12 cellular contexts compared by ENCODE assay signal in genomic region chr7:134618756-134619530, GRCh38. TPM values are rescaled to one million over a fixed set of nuclear protein-coding genes. Genes with fewer than 3 reads are reported as not detected.
DNase-seq lines count a peak whose midpoint lies in the region; ATAC-seq and TF ChIP-seq lines count a peak whose summit lies in the region.
"Had no signal": no experiment of that assay in that cellular context is flagged by ENCODE, and none has a peak within 500 bp of the region (broad histone marks: within the 10 kb centered on the region; RNA-seq: fewer than 3 reads in every experiment).

No MANE protein-coding gene starts in this region.

- no peak overlapping the region for H3K9ac ChIP-seq in neuronal stem cell (ENCODE audit: low read depth, low read length, poor library complexity)

- H2AFZ ChIP-seq in neuronal stem cell (ENCODE audit: low read length) = no peak overlapping the region

- no peak overlapping the region for H4K8ac ChIP-seq in neuronal stem cell (ENCODE audit: low read depth, low read length)

- no peak for ATAC-seq in psoas muscle
- ATAC-seq: Panc1 had no signal

- no peak overlapping the region for H2BK12ac ChIP-seq in neuronal stem cell (ENCODE audit: low read length)

- H3K4me3 ChIP-seq in fibroblast of mammary gland (ENCODE audit: control insufficient read depth, low read depth, low read length) (no peak overlapping the region), neuronal stem cell (ENCODE audit: low read length in 2 of 2) (no peak overlapping the region), psoas muscle (no peak overlapping the region)
- H3K4me3 ChIP-seq: suprapubic skin had no signal

- no peak overlapping the region for H3K4ac ChIP-seq in neuronal stem cell (ENCODE audit: low read length)

- H3K9me3 ChIP-seq in neuronal stem cell (replicated peaks in 1 of 2; ENCODE audit: control insufficient read depth in 2 of 2, insufficient read depth in 1 of 2, low read depth in 1 of 2, low read length in 2 of 2) (no peaks in the 10 kb centered on the region), psoas muscle (no peaks in the 10 kb centered on the region)
- H3K9me3 ChIP-seq: suprapubic skin had no signal

- no peaks in the 10 kb centered on the region for H3K79me1 ChIP-seq in neuronal stem cell (ENCODE audit: low read depth, low read length)

- no peaks in the 10 kb centered on the region for H3K4me1 ChIP-seq in neuronal stem cell (ENCODE audit: control insufficient read depth in 2 of 2, insufficient read depth in 1 of 2, low read depth in 1 of 2, low read length in 2 of 2)
- H3K4me1 ChIP-seq in psoas muscle = no peaks in the 10 kb centered on the region

- WGBS in neuronal stem cell (ENCODE audit: extremely low coverage in 2 of 2, insufficient read length in 2 of 2, insufficient replicate concordance in 1 of 2), 2 donors = no CpG with 5 or more reads among the region's 5 CpGs
- 45 to 61% (median 50%) methylated on average over 5 of the region's 5 CpGs for WGBS in psoas muscle, 3 donors

- no peak overlapping the region for H4K91ac ChIP-seq in neuronal stem cell (ENCODE audit: low read depth, low read length, poor library complexity)

- no peak overlapping the region for H3K14ac ChIP-seq in neuronal stem cell (ENCODE audit: low read length)

- no peak overlapping the region for H3K23ac ChIP-seq in neuronal stem cell (ENCODE audit: low read depth, low read length, poor library complexity)

- H3K18ac ChIP-seq in neuronal stem cell (ENCODE audit: low read length) = no peak overlapping the region

- no peak overlapping the region for H2AK5ac ChIP-seq in neuronal stem cell (ENCODE audit: low read depth, low read length)

- peak; percentile 62 for DNase-seq in HT1080 (ENCODE audit: low read depth)
- peak; percentile 12 for DNase-seq in SKM-1 (lab: John Stamatoyannopoulos, UW; ENCODE audit: unreplicated experiment)
- peak; percentile 89 for DNase-seq in fibroblast of mammary gland (ENCODE audit: low read depth)
- DNase-seq in neuronal stem cell (ENCODE audit: low spot score) = no peak
- no peak for DNase-seq in NCI-H1436 treated with DMSO at 0.1 percent for 48 hours (lab: John Stamatoyannopoulos, UW)
- no peak for DNase-seq in psoas muscle
- DNase-seq: activated naive CD4-positive, alpha-beta T cell treated with anti-CD3 and anti-CD28 coated beads, Interleukin-2, amount 10 ng/mL, durations not matched to agents 7 days and 5 days; left cardiac atrium; NCI-H446 had no signal

- TF ChIP-seq CTCF in fibroblast of mammary gland (conservative IDR thresholded peaks at IDR 0.05; ENCODE audit: control insufficient read depth, insufficient read depth, low read depth, low read length) (no peak), psoas muscle (IDR thresholded peaks at IDR 0.05) (no peak)

- H3K27me3 ChIP-seq in neuronal stem cell (ENCODE audit: control insufficient read depth in 3 of 3, insufficient read depth in 3 of 3, low read depth in 1 of 3, low read length in 3 of 3) = peaks cover 0 to 19% (median 0%) of the 10 kb centered on the region in 3 experiments
- H3K27me3 ChIP-seq in psoas muscle (ENCODE audit: insufficient read depth in 3 of 3, low read length in 2 of 3) = peaks cover 0 to 3% (median 0%) of the 10 kb centered on the region in 3 donors
- H3K27me3 ChIP-seq: suprapubic skin had no signal

- intact Hi-C loops in psoas muscle (cut with DNase I) = no loop called here

- no peak overlapping the region for H2BK120ac ChIP-seq in neuronal stem cell (ENCODE audit: low read depth, low read length)

- H3K36me3 ChIP-seq in neuronal stem cell (replicated peaks in 1 of 2; ENCODE audit: control insufficient read depth in 2 of 2, insufficient read depth in 2 of 2, low read length in 2 of 2) (no peaks in the 10 kb centered on the region), psoas muscle (ENCODE audit: insufficient read depth in 1 of 2, low read depth in 1 of 2) (no peaks in the 10 kb centered on the region)
- H3K36me3 ChIP-seq: suprapubic skin had no signal

- no peak overlapping the region for H2BK15ac ChIP-seq in neuronal stem cell (ENCODE audit: low read length)

- H3K27ac ChIP-seq in temporal lobe (ENCODE audit: low read depth, low read length) (peak overlapping the region; percentile 14), neuronal stem cell (replicated peaks; ENCODE audit: low read length) (no peak overlapping the region), psoas muscle (no peak overlapping the region)
- H3K27ac ChIP-seq: suprapubic skin had no signal

- H3K4me2 ChIP-seq in neuronal stem cell (ENCODE audit: insufficient read depth, low read length, poor library complexity, severe bottlenecking) = no peak overlapping the region

- H2BK5ac ChIP-seq in neuronal stem cell (ENCODE audit: low read length) = no peak overlapping the region

RNA-seq across cellular contexts. Expression of gene BPGM, which starts 27.7 kb away (rescaled TPM):
- total RNA-seq in HT1080 (2014; rRNA removed; shearing (Covaris generic)) = 8.7 and 9.4 TPM in 2 replicates
- polyA plus RNA-seq in HT1080 (2015; cell fraction: cytosol; rRNA removed) = 10.6 and 12.2 TPM in 2 replicates
- polyA plus RNA-seq in HT1080 (2015; cell fraction: nucleus; rRNA removed) = 4.1 and 6.1 TPM in 2 replicates
- total RNA-seq in temporal lobe = 23.4 TPM
- 22.7 TPM for polyA plus RNA-seq in neuronal stem cell (2013, experiment 1 of 2)
- polyA plus RNA-seq in neuronal stem cell (2013, experiment 2 of 2) = 21.8 TPM
- 10 to 100 TPM; 10.1 to 14.9 (median 12.4) TPM for total RNA-seq in psoas muscle
- polyA plus RNA-seq in psoas muscle = 10 to 100 TPM; 25.3 to 55.7 (median 54.4) TPM

Comparison
In these comparisons a context has a peak if more than half of its experiments do, and no peak if none do; other contexts are left out.
1. DNase-seq: peak in HT1080 (single experiment), SKM-1 (single experiment) and fibroblast of mammary gland (single experiment); none in neuronal stem cell (single experiment), NCI-H1436 treated with DMSO at 0.1 percent for 48 hours (single experiment) and psoas muscle (0 of 2).